1 cellular context compared by ENCODE assay signal in genomic region chr12:54135621-54136027, GRCh38.
TF ChIP-seq lines count a peak whose summit lies in the region.

No MANE protein-coding gene starts in this region.

TF ChIP-seq in HepG2, 621 proteins besides CTCF, POLR2A, EP300 and RAD21 (continued from another document):
- peak; percentile 64 for TF ChIP-seq PAXIP1 (CRISPR knock-in tag; conservative IDR thresholded peaks at IDR 0.05)
- no peak for TF ChIP-seq ZNF326 (CRISPR knock-in tag; IDR thresholded peaks at IDR 0.05; ENCODE audit: borderline replicate concordance)
- TF ChIP-seq PCBP1 (IDR thresholded peaks at IDR 0.05; ENCODE audit: borderline replicate concordance, low read depth, low read length), result no peak
- peak; percentile 65 for TF ChIP-seq FOXA3 (CRISPR knock-in tag; IDR thresholded peaks at IDR 0.05)
- peak; percentile 30; the same call in 1 of the 2 replicates for TF ChIP-seq ZNF609 (CRISPR knock-in tag; IDR thresholded peaks at IDR 0.05; ENCODE audit: borderline replicate concordance)
- no peak for TF ChIP-seq PHF20 (CRISPR knock-in tag; IDR thresholded peaks at IDR 0.05)
- no peak for TF ChIP-seq SRSF1 (optimal IDR thresholded peaks at IDR 0.05; ENCODE audit: low read depth, low read length)
- TF ChIP-seq ZNF652 (CRISPR knock-in tag; IDR thresholded peaks at IDR 0.05; ENCODE audit: borderline replicate concordance, low read depth), result peak; percentile 90
- no peak for TF ChIP-seq IRF2 (CRISPR knock-in tag; IDR thresholded peaks at IDR 0.05)
- TF ChIP-seq PATZ1 (CRISPR knock-in tag; IDR thresholded peaks at IDR 0.05), result peak; percentile 87
- no peak for TF ChIP-seq EED (CRISPR knock-in tag; IDR thresholded peaks at IDR 0.05)
- TF ChIP-seq THAP11 (CRISPR knock-in tag; IDR thresholded peaks at IDR 0.05), result 0 out of 2 replicates have a peak, but pooled peaks have one; percentile 24
- TF ChIP-seq HNF4A (CRISPR knock-in tag; IDR thresholded peaks at IDR 0.05), result peak; percentile 23; the same call in 1 of the 2 replicates
- peak; percentile 44; the same call in 1 of the 2 replicates for TF ChIP-seq ZNF770 (CRISPR knock-in tag; IDR thresholded peaks at IDR 0.05)
- peak; percentile 12; the same call in 1 of the 2 replicates for TF ChIP-seq ZNF292 (CRISPR knock-in tag; IDR thresholded peaks at IDR 0.05; ENCODE audit: borderline replicate concordance, low read depth)
- no peak for TF ChIP-seq FOXM1 (CRISPR knock-in tag; IDR thresholded peaks at IDR 0.05)
- no peak for TF ChIP-seq HHEX (CRISPR knock-in tag; IDR thresholded peaks at IDR 0.05)
- no peak for TF ChIP-seq FOXA1 (IDR thresholded peaks at IDR 0.05)
- TF ChIP-seq FOXA1 (CRISPR knock-in tag; IDR thresholded peaks at IDR 0.05), result peak; percentile 81
- peak; percentile 41; the same call in 1 of the 2 replicates for TF ChIP-seq MAZ (IDR thresholded peaks at IDR 0.05; ENCODE audit: borderline replicate concordance, low read depth, low read length)
- TF ChIP-seq MAZ (CRISPR knock-in tag; IDR thresholded peaks at IDR 0.05; ENCODE audit: low read depth), result no peak
- peak; percentile 96 for TF ChIP-seq ZNF264 (CRISPR knock-in tag; IDR thresholded peaks at IDR 0.05)
- TF ChIP-seq RXRB (CRISPR knock-in tag; IDR thresholded peaks at IDR 0.05; ENCODE audit: borderline replicate concordance), result 0 out of 2 replicates have a peak, but pooled peaks have one; percentile 11
- peak; percentile 52 for TF ChIP-seq ISL2 (CRISPR knock-in tag; IDR thresholded peaks at IDR 0.05)
- no peak for TF ChIP-seq ZNF460 (CRISPR knock-in tag; IDR thresholded peaks at IDR 0.05; ENCODE audit: borderline replicate concordance)
- 0 out of 2 replicates have a peak, but pooled peaks have one; percentile 27 for TF ChIP-seq SRF (IDR thresholded peaks at IDR 0.05; ENCODE audit: low read depth, low read length)
- TF ChIP-seq GATAD2A (CRISPR knock-in tag; IDR thresholded peaks at IDR 0.05), result peak; percentile 68
- TF ChIP-seq NR2F6 (IDR thresholded peaks at IDR 0.05), result no peak
- TF ChIP-seq NR2F6 (CRISPR knock-in tag; IDR thresholded peaks at IDR 0.05), result peak; percentile 22; the same call in 1 of the 2 replicates
- TF ChIP-seq HOXA3 (CRISPR knock-in tag; IDR thresholded peaks at IDR 0.05), result 0 out of 2 replicates have a peak, but pooled peaks have one; percentile 10
- TF ChIP-seq TSC22D2 (CRISPR knock-in tag; IDR thresholded peaks at IDR 0.05; ENCODE audit: borderline replicate concordance), result no peak
- no peak for TF ChIP-seq GLMP (CRISPR knock-in tag; IDR thresholded peaks at IDR 0.05; ENCODE audit: borderline replicate concordance)
